Comparison of ENCODE assay signal across 16 cellular contexts in the genomic region with DNA sequence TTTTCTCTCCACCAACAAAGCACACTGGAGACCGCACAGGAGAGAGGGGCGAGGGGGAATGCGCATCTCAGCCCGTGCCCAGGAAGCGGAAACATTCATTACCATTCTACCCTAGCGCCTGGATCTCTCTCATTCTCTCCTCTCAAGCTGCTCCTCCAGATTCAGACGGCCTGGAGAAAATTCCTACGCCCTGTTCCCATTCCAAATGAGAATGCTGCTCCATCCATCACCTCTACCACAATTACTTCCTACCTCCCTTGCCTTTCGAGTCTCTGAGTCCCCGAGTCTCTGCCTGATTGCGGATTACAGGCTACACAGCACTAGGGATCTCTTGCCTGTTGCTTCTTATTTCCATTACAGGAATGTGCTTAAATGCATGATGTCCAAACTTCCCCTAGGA. TPM values are rescaled to one million over a fixed set of nuclear protein-coding genes. Genes with fewer than 3 reads are reported as not detected.
DNase-seq lines count a peak whose midpoint lies in the region; ATAC-seq, FAIRE-seq and TF ChIP-seq lines count a peak whose summit lies in the region.
"Had no signal": no experiment of that assay in that cellular context is flagged by ENCODE, and none has a peak within 500 bp of the region (broad histone marks: within the 10 kb centered on the region; RNA-seq: fewer than 3 reads in every experiment).

No MANE protein-coding gene starts in this region.

- 42 to 68% methylated on average over 4 to 11 of the region's 11 CpGs for WGBS in endodermal cell (ENCODE audit: insufficient coverage in 1 of 2, insufficient read length in 1 of 2), 2 experiments

- no peaks in the 10 kb centered on the region for H3K9me3 Mint-ChIP-seq in endodermal cell
- H3K9me3 Mint-ChIP-seq in nephron progenitor cell = no peaks in the 10 kb centered on the region
- H3K9me3 Mint-ChIP-seq: CD8-positive, alpha-beta T cell had no signal

- peak overlapping the region; percentile 39 for H3K4me2 ChIP-seq in KMS-11
- H3K4me2 ChIP-seq: BLaER1 had no signal

- H2AFZ ChIP-seq in KMS-11 (ENCODE audit: low read depth) = no peak overlapping the region

- peaks cover 14% of the 10 kb centered on the region for H3K36me3 ChIP-seq in KMS-11 (ENCODE audit: insufficient read depth)
- peaks cover 78% of the 10 kb centered on the region for H3K36me3 ChIP-seq in endodermal cell (ENCODE audit: control insufficient read depth, insufficient read depth, low read length)
- H3K36me3 ChIP-seq in brain microvascular endothelial cell (replicated peaks) = peaks cover 27% of the 10 kb centered on the region

- H3K4me1 ChIP-seq in KMS-11 (ENCODE audit: low read depth, poor library complexity, severe bottlenecking) (peaks cover 94% of the 10 kb centered on the region), endodermal cell (ENCODE audit: control insufficient read depth, insufficient read depth, low read length) (peaks cover 1% of the 10 kb centered on the region)

- H3K27me3 Mint-ChIP-seq in endodermal cell (ENCODE audit: insufficient read depth) = no peaks in the 10 kb centered on the region
- no peaks in the 10 kb centered on the region for H3K27me3 Mint-ChIP-seq in nephron progenitor cell (ENCODE audit: low read depth, poor library complexity)

- ATAC-seq in GM21576 (IDR thresholded peaks at IDR 0.05; ENCODE audit: unreplicated experiment) = no peak
- ATAC-seq: CD8-positive, alpha-beta T cell; PC-3 had no signal

- H3K9me3 ChIP-seq in endodermal cell (ENCODE audit: control insufficient read depth, low read length) = peaks cover 8% of the 10 kb centered on the region
- H3K9me3 ChIP-seq: BLaER1 had no signal

- H3K4me3 Mint-ChIP-seq in endodermal cell (no peak overlapping the region), nephron progenitor cell (no peak overlapping the region)
- H3K4me3 Mint-ChIP-seq: CD8-positive, alpha-beta T cell had no signal

- H3K27ac ChIP-seq in KMS-11 (peak overlapping the region; percentile 87), endodermal cell (ENCODE audit: low read depth, low read length) (no peak overlapping the region), brain microvascular endothelial cell (no peak overlapping the region)
- H3K27ac ChIP-seq: BLaER1, RWPE1 had no signal

- no peaks in the 10 kb centered on the region for H3K27me3 ChIP-seq in KMS-11 (ENCODE audit: insufficient read depth, low read depth)
- H3K27me3 ChIP-seq in endodermal cell (ENCODE audit: control insufficient read depth, insufficient read depth, low read length, poor library complexity, severe bottlenecking) = no peaks in the 10 kb centered on the region
- H3K27me3 ChIP-seq in brain microvascular endothelial cell (replicated peaks) = no peaks in the 10 kb centered on the region
- H3K27me3 ChIP-seq: BLaER1 had no signal

- H3K4me3 ChIP-seq in KMS-11 (IDR thresholded peaks at IDR 0.05; ENCODE audit: insufficient read depth, low read depth, low read length) (no peak overlapping the region), endodermal cell (ENCODE audit: low read length) (no peak overlapping the region), brain microvascular endothelial cell (ENCODE audit: low read depth, low read length) (no peak overlapping the region)
- H3K4me3 ChIP-seq: BLaER1 had no signal

- peak overlapping the region; percentile 45; the same call in 1 of the 2 replicates for H3K9ac ChIP-seq in KMS-11
- H3K9ac ChIP-seq in endodermal cell (ENCODE audit: extremely low read depth, low read length, poor library complexity, severe bottlenecking) = no peak overlapping the region
- H3K9ac ChIP-seq: BLaER1 had no signal

- peaks cover 34% of the 10 kb centered on the region for H3K36me3 Mint-ChIP-seq in endodermal cell (ENCODE audit: low read depth)
- H3K36me3 Mint-ChIP-seq in nephron progenitor cell (ENCODE audit: low read depth) = peaks cover 40% of the 10 kb centered on the region

- FAIRE-seq in HTR-8/SVneo (lab: Jason Lieb, UNC) = no peak
- FAIRE-seq: A204.1 had no signal

- peak; percentile 72 for DNase-seq in G401 (ENCODE audit: low spot score)
- DNase-seq in endodermal cell = peak; percentile 63
- peak; percentile 18 for DNase-seq in nephron progenitor cell
- no peak for DNase-seq in NCI-H510A treated with DMSO at 0.1 percent for 48 hours (lab: John Stamatoyannopoulos, UW)
- no peak for DNase-seq in brain microvascular endothelial cell
- DNase-seq in HTR-8/SVneo (ENCODE audit: insufficient read length, low spot score) = no peak
- DNase-seq: CD8-positive, alpha-beta T cell; NCI-H187; NCI-H446 treated with DMSO at 0.1 percent for 48 hours; NCI-H774; PC-3 had no signal

- in situ Hi-C loops in G401 (cut with HindIII; ENCODE audit: low sequenced_read_pairs) = no loop called here
- in situ Hi-C loops in brain microvascular endothelial cell (cut with HindIII; ENCODE audit: low pct_ligation_motif_present, low sequenced_read_pairs) = no loop called here

- H4K20me1 ChIP-seq in KMS-11 (ENCODE audit: insufficient read depth) = no peaks in the 10 kb centered on the region

- peaks cover 93% of the 10 kb centered on the region for H3K79me2 ChIP-seq in KMS-11 (ENCODE audit: insufficient read depth, low read depth)

- H3K4me1 Mint-ChIP-seq in endodermal cell (peaks cover 15% of the 10 kb centered on the region), nephron progenitor cell (peaks cover 12% of the 10 kb centered on the region)

- TF ChIP-seq CTCF in KMS-11 (conservative IDR thresholded peaks at IDR 0.05; ENCODE audit: low read depth, low read length) (no peak), endodermal cell (conservative IDR thresholded peaks at IDR 0.05) (no peak), nephron progenitor cell (IDR thresholded peaks at IDR 0.05) (no peak), brain microvascular endothelial cell (IDR thresholded peaks at IDR 0.05; ENCODE audit: low read depth, low read length, missing control alignments) (no peak)

- H3K27ac Mint-ChIP-seq in endodermal cell (no peak overlapping the region), nephron progenitor cell (no peak overlapping the region)
- H3K27ac Mint-ChIP-seq: CD8-positive, alpha-beta T cell had no signal

RNA-seq across cellular contexts. Expression of gene DDX31, which starts 6.7 kb away (rescaled TPM):
- 17.6 and 21.9 TPM in 2 replicates for total RNA-seq in G401 (2014; rRNA removed; shearing (Covaris generic))
- 10 to 100 TPM; 29.1 to 30.5 TPM for total RNA-seq in endodermal cell
- polyA plus RNA-seq in endodermal cell (2013, experiment 1 of 2) = 18.2 TPM
- polyA plus RNA-seq in endodermal cell (2013, experiment 2 of 2) = 18.8 TPM

RNA-seq across cellular contexts. Expression of gene GTF3C4, which starts 7.1 kb away (rescaled TPM):
- total RNA-seq in G401 (2014; rRNA removed; shearing (Covaris generic)) = 21.2 and 24.5 TPM in 2 replicates
- total RNA-seq in endodermal cell = 10 to 100 TPM; 28.5 to 29.3 TPM
- polyA plus RNA-seq in endodermal cell (2013, experiment 1 of 2) = 24.5 TPM
- 24.8 TPM for polyA plus RNA-seq in endodermal cell (2013, experiment 2 of 2)

Comparison
In these comparisons a context has a peak if more than half of its experiments do, and no peak if none do; other contexts are left out.
1. DNase-seq: peak in G401 (single experiment), endodermal cell (single experiment) and nephron progenitor cell (single experiment); none in NCI-H510A treated with DMSO at 0.1 percent for 48 hours (single experiment), brain microvascular endothelial cell (single experiment) and HTR-8/SVneo (single experiment).